In the genomic region with DNA sequence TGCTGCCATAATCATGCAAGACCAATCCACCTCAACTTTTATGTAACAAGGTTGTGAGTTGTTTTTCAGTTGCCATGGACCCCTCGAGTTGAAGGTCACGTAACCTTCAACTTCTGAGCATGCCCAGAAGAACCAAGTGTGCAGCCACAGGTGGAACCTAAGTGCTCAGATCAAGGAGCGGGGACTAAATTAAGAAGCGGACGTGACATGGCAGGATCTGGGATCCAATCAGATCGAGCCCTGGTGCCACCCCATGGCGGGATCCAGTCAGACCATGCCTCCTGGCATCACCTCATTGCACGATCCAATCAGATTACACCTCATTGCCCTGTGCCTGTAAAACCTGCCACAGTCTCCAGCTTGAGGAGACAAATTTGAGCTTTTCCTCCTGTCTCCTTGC, we compare ENCODE assay signal across 19 cellular contexts.
"Had no signal": no experiment of that assay in that cellular context is flagged by ENCODE, and none has a peak within 500 bp of the region (broad histone marks: within the 10 kb centered on the region; RNA-seq: fewer than 3 reads in every experiment).

No MANE protein-coding gene starts in this region.

- H3K27ac Mint-ChIP-seq: activated naive CD4-positive, alpha-beta T cell treated with anti-CD3 and anti-CD28 coated beads for 36 hours; neural progenitor cell; stimulated activated naive CD8-positive, alpha-beta T cell treated with anti-CD3 and anti-CD28 coated beads, Interleukin-15, Interleukin-2, amounts not matched to agents 100 ng/mL and 50 ng/mL, for 24 hours; T-helper 2 cell treated with Interferon-gamma antibody and Interleukin-4, amounts not matched to agents 5 μg/mL and 100 μg/mL, for 36 hours; WTC11 had no signal

- H3K27me3 Mint-ChIP-seq: stimulated activated naive CD8-positive, alpha-beta T cell treated with anti-CD3 and anti-CD28 coated beads, Interleukin-15, Interleukin-2, amounts not matched to agents 100 ng/mL and 50 ng/mL, for 24 hours had no signal

- H3K36me3 ChIP-seq: left ventricle myocardium inferior, neural progenitor cell, prostate gland, right atrium auricular region, transverse colon, uterus had no signal

- H3K4me3 ChIP-seq: body of pancreas, dorsolateral prefrontal cortex, left ventricle myocardium inferior, neural progenitor cell, prostate gland, right atrium auricular region, transverse colon, uterus had no signal

- H3K4me3 Mint-ChIP-seq: activated naive CD4-positive, alpha-beta T cell treated with anti-CD3 and anti-CD28 coated beads for 36 hours; activated T-cell treated with anti-CD3 and anti-CD28 coated beads, Interleukin-2, amount 50 U/mL, for 4 hours; neural progenitor cell; stimulated activated naive CD8-positive, alpha-beta T cell treated with anti-CD3 and anti-CD28 coated beads, Interleukin-15, Interleukin-2, amounts not matched to agents 100 ng/mL and 50 ng/mL, for 24 hours; T-helper 2 cell treated with Interferon-gamma antibody and Interleukin-4, amounts not matched to agents 5 μg/mL and 100 μg/mL, for 36 hours; WTC11 had no signal

- ATAC-seq: activated T-cell treated with anti-CD3 and anti-CD28 coated beads, Interleukin-2, amount 50 U/mL, for 4 hours; body of pancreas; foreskin keratinocyte; WTC11 had no signal

- DNase-seq: activated CD4-positive, alpha-beta T cell treated with anti-CD3 and anti-CD28 coated beads, Interleukin-2, amount 50 U/mL, for 1 hour; activated CD8-positive, alpha-beta memory T cell treated with anti-CD3 and anti-CD28 coated beads, Interleukin-2, amount 50 U/mL, for 4 hours; activated naive CD4-positive, alpha-beta T cell treated with anti-CD3 and anti-CD28 coated beads for 36 hours; activated T-cell treated with anti-CD3 and anti-CD28 coated beads, Interleukin-2, amount 50 U/mL, for 4 hours; body of pancreas; dorsolateral prefrontal cortex; foreskin keratinocyte; head of caudate nucleus; left ventricle myocardium inferior; mammary epithelial cell; transverse colon; uterus had no signal

- H3K27me3 ChIP-seq: body of pancreas, dorsolateral prefrontal cortex, neural progenitor cell, right atrium auricular region, transverse colon, uterus had no signal

- H3K4me2 ChIP-seq: neural progenitor cell had no signal

- H3K27ac ChIP-seq: body of pancreas, dorsolateral prefrontal cortex, epithelial cell of prostate, foreskin keratinocyte, left ventricle myocardium inferior, neural progenitor cell, prostate gland, right atrium auricular region, transverse colon had no signal

- H3K9me3 Mint-ChIP-seq: activated naive CD4-positive, alpha-beta T cell treated with anti-CD3 and anti-CD28 coated beads for 36 hours; activated T-cell treated with anti-CD3 and anti-CD28 coated beads, Interleukin-2, amount 50 U/mL, for 4 hours; stimulated activated naive CD8-positive, alpha-beta T cell treated with anti-CD3 and anti-CD28 coated beads, Interleukin-15, Interleukin-2, amounts not matched to agents 100 ng/mL and 50 ng/mL, for 24 hours; T-helper 2 cell treated with Interferon-gamma antibody and Interleukin-4, amounts not matched to agents 5 μg/mL and 100 μg/mL, for 36 hours; WTC11 had no signal

- H3K4me1 ChIP-seq: body of pancreas, foreskin keratinocyte, neural progenitor cell, prostate gland, right atrium auricular region, transverse colon had no signal

- H3K36me3 Mint-ChIP-seq: neural progenitor cell, WTC11 had no signal
